Comparison of ENCODE assay signal across 21 cellular contexts in the genomic region with DNA sequence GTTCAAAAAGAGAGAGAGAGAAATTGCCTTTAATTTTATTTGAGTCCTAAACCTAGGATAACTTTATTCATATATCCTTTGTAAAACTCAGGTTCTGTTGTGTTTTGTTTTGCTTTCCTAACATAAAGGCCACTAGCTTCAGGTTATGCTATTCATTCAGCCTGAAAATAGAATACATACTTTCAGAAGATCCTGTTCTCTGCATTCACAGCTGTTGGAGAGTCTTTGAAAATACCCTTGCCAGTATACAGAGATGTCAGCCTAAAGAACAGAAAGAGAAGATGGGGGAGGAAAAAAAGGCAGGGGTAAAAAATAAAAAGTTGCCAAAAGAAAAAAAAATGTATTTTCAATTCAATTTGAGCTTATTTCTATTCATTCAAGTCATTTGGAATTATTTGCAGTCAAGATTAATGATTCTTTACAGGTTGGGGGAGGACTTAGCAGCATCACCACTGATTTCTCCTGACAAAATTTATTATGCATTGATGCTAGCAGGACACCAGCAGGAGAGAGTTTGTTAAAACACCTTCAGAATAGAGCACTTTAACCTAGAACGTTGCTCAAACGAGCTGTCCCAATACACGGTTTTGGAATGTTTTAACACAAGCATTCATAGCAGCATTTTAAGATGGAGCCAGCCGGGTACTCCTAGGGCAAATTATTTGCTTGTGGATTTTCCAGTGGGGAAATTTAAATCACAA.
DNase-seq lines count a peak whose midpoint lies in the region; ATAC-seq and TF ChIP-seq lines count a peak whose summit lies in the region.
"Had no signal": no experiment of that assay in that cellular context is flagged by ENCODE, and none has a peak within 500 bp of the region (broad histone marks: within the 10 kb centered on the region; RNA-seq: fewer than 3 reads in every experiment).

No MANE protein-coding gene starts in this region.

- H3K4me3 ChIP-seq in MG63 (no peak overlapping the region), sigmoid colon (no peak overlapping the region)
- H3K4me3 ChIP-seq: lower lobe of right lung, right lobe of liver, SJCRH30, uterus had no signal

- H3K27me3 Mint-ChIP-seq in stimulated activated naive B cell treated with anti-CD40 and anti-IgM and Interleukin-4, amounts not matched to agents 10 μg/mL and 1 μg/mL and 100 μg/mL, for 72 hours = no peaks in the 10 kb centered on the region
- H3K27me3 Mint-ChIP-seq: activated CD4-positive, alpha-beta memory T cell treated with anti-CD3 and anti-CD28 coated beads, Interleukin-2, amount 10 ng/mL, durations not matched to agents 7 days and 5 days had no signal

- WGBS in sigmoid colon, 2 donors = 69 to 75% methylated on average over 4 of the region's 4 CpGs

- H3K27ac ChIP-seq in sigmoid colon = no peak overlapping the region
- H3K27ac ChIP-seq: HL-60, lower lobe of right lung, right lobe of liver, SJCRH30, uterus had no signal

- no peaks in the 10 kb centered on the region for H3K4me1 ChIP-seq in sigmoid colon
- H3K4me1 ChIP-seq: lower lobe of right lung, right lobe of liver, SJCRH30, uterus had no signal

- H3K4me3 Mint-ChIP-seq in stimulated activated naive B cell treated with anti-CD40 and anti-IgM and Interleukin-4, amounts not matched to agents 10 μg/mL and 1 μg/mL and 100 μg/mL, for 72 hours = no peak overlapping the region
- H3K4me3 Mint-ChIP-seq: activated CD4-positive, alpha-beta memory T cell treated with anti-CD3 and anti-CD28 coated beads, Interleukin-2, amount 10 ng/mL, durations not matched to agents 7 days and 5 days; nephron had no signal

- no peak for TF ChIP-seq CTCF in sigmoid colon (IDR thresholded peaks at IDR 0.05)

- H3K36me3 ChIP-seq in MG63 (no peaks in the 10 kb centered on the region), sigmoid colon (no peaks in the 10 kb centered on the region)
- H3K36me3 ChIP-seq: lower lobe of right lung, right lobe of liver, SJCRH30, uterus had no signal

- H3K27me3 ChIP-seq in MG63 (no peaks in the 10 kb centered on the region), sigmoid colon (no peaks in the 10 kb centered on the region)
- H3K27me3 ChIP-seq: right lobe of liver, uterus had no signal

- no peak for TF ChIP-seq POLR2A in sigmoid colon (IDR thresholded peaks at IDR 0.05)

- no peak overlapping the region for H3K27ac Mint-ChIP-seq in stimulated activated naive B cell treated with anti-CD40 and anti-IgM and Interleukin-4, amounts not matched to agents 10 μg/mL and 1 μg/mL and 100 μg/mL, for 72 hours
- H3K27ac Mint-ChIP-seq: activated CD4-positive, alpha-beta memory T cell treated with anti-CD3 and anti-CD28 coated beads, Interleukin-2, amount 10 ng/mL, durations not matched to agents 7 days and 5 days had no signal

- H3K4me1 Mint-ChIP-seq in stimulated activated naive B cell treated with anti-CD40 and anti-IgM and Interleukin-4, amounts not matched to agents 10 μg/mL and 1 μg/mL and 100 μg/mL, for 72 hours = peaks cover 20 to 37% of the 10 kb centered on the region in 2 donors
- H3K4me1 Mint-ChIP-seq: activated CD4-positive, alpha-beta memory T cell treated with anti-CD3 and anti-CD28 coated beads, Interleukin-2, amount 10 ng/mL, durations not matched to agents 7 days and 5 days had no signal

- peaks cover 0 to 3% of the 10 kb centered on the region in 2 donors for H3K36me3 Mint-ChIP-seq in stimulated activated naive B cell treated with anti-CD40 and anti-IgM and Interleukin-4, amounts not matched to agents 10 μg/mL and 1 μg/mL and 100 μg/mL, for 72 hours

- ATAC-seq in GM18511 (IDR thresholded peaks at IDR 0.05; ENCODE audit: unreplicated experiment) (peak; percentile 81), GM19467 (IDR thresholded peaks at IDR 0.05; ENCODE audit: unreplicated experiment) (peak; percentile 58), HG02763 (IDR thresholded peaks at IDR 0.05; ENCODE audit: unreplicated experiment) (peak; percentile 72), HG03558 (IDR thresholded peaks at IDR 0.05; ENCODE audit: extremely low read depth, unreplicated experiment) (peak; percentile 48), SK-N-SH treated with all-trans-retinoic acid at 6 μM for 48 hours (no peak)
- no peak for ATAC-seq in stimulated activated naive B cell treated with anti-CD40 and anti-IgM and Interleukin-4, amounts not matched to agents 10 μg/mL and 1 μg/mL and 100 μg/mL, for 72 hours (replicated peaks)
- ATAC-seq: lower lobe of right lung, right lobe of liver had no signal

- intact Hi-C loops in sigmoid colon (cut with DNase I) = no loop called here

- DNase-seq in MG63 = no peak
- DNase-seq in stimulated activated naive B cell treated with anti-CD40 and anti-IgM and Interleukin-4, amounts not matched to agents 10 μg/mL and 1 μg/mL and 100 μg/mL, for 72 hours = no peak
- DNase-seq in sigmoid colon = no peak
- DNase-seq: activated CD4-positive, alpha-beta memory T cell treated with anti-CD3 and anti-CD28 coated beads, Interleukin-2, amount 10 ng/mL, durations not matched to agents 7 days and 5 days; activated gamma-delta T cell; DMS153; H7; Kasumi-1; lower lobe of right lung; NCI-H187; right lobe of liver; SJCRH30; stimulated activated naive CD4-positive, alpha-beta T cell treated with Interleukin-2 at 50 U/mL for 16 hours; uterus had no signal

- H3K9me3 Mint-ChIP-seq in stimulated activated naive B cell treated with anti-CD40 and anti-IgM and Interleukin-4, amounts not matched to agents 10 μg/mL and 1 μg/mL and 100 μg/mL, for 72 hours = peaks cover 0 to 3% of the 10 kb centered on the region in 2 donors
- H3K9me3 Mint-ChIP-seq: activated CD4-positive, alpha-beta memory T cell treated with anti-CD3 and anti-CD28 coated beads, Interleukin-2, amount 10 ng/mL, durations not matched to agents 7 days and 5 days; nephron had no signal

- TF ChIP-seq EP300 in sigmoid colon (IDR thresholded peaks at IDR 0.05) = no peak

- H3K9me3 ChIP-seq in MG63 = no peaks in the 10 kb centered on the region
- H3K9me3 ChIP-seq in sigmoid colon = no peaks in the 10 kb centered on the region
- H3K9me3 ChIP-seq: lower lobe of right lung, right lobe of liver, SJCRH30, uterus had no signal

TF ChIP-seq in SK-N-SH treated with all-trans-retinoic acid at 6 μM for 48 hours, 23 proteins besides CTCF, POLR2A, EP300 and RAD21:
- TF ChIP-seq ZNF70 (CRISPR knock-in tag; IDR thresholded peaks at IDR 0.05) (no peak), ZC3H10 (CRISPR knock-in tag; IDR thresholded peaks at IDR 0.05) (no peak), RARB (CRISPR knock-in tag; IDR thresholded peaks at IDR 0.05) (no peak), BACH2 (CRISPR knock-in tag; IDR thresholded peaks at IDR 0.05; ENCODE audit: borderline replicate concordance) (no peak), ESRRG (CRISPR knock-in tag; IDR thresholded peaks at IDR 0.05) (no peak), TCF4 (CRISPR knock-in tag; IDR thresholded peaks at IDR 0.05; ENCODE audit: borderline replicate concordance) (no peak)
- TF ChIP-seq, protein P1, sequence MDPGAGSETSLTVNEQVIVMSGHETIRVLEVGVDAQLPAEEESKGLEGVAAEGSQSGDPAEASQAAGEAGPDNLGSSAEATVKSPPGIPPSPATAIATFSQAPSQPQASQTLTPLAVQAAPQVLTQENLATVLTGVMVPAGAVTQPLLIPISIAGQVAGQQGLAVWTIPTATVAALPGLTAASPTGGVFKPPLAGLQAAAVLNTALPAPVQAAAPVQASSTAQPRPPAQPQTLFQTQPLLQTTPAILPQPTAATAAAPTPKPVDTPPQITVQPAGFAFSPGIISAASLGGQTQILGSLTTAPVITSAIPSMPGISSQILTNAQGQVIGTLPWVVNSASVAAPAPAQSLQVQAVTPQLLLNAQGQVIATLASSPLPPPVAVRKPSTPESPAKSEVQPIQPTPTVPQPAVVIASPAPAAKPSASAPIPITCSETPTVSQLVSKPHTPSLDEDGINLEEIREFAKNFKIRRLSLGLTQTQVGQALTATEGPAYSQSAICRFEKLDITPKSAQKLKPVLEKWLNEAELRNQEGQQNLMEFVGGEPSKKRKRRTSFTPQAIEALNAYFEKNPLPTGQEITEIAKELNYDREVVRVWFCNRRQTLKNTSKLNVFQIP (CRISPR knock-in tag; IDR thresholded peaks at IDR 0.05; ENCODE audit: borderline replicate concordance, low read depth) = no peak
- TF ChIP-seq, protein P2, sequence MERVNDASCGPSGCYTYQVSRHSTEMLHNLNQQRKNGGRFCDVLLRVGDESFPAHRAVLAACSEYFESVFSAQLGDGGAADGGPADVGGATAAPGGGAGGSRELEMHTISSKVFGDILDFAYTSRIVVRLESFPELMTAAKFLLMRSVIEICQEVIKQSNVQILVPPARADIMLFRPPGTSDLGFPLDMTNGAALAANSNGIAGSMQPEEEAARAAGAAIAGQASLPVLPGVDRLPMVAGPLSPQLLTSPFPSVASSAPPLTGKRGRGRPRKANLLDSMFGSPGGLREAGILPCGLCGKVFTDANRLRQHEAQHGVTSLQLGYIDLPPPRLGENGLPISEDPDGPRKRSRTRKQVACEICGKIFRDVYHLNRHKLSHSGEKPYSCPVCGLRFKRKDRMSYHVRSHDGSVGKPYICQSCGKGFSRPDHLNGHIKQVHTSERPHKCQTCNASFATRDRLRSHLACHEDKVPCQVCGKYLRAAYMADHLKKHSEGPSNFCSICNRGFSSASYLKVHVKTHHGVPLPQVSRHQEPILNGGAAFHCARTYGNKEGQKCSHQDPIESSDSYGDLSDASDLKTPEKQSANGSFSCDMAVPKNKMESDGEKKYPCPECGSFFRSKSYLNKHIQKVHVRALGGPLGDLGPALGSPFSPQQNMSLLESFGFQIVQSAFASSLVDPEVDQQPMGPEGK (CRISPR knock-in tag; IDR thresholded peaks at IDR 0.05; ENCODE audit: borderline replicate concordance) = no peak

Comparison
In these comparisons a context has a peak if more than half of its experiments do, and no peak if none do; other contexts are left out.
1. ATAC-seq: peak in GM18511 (single experiment), GM19467 (single experiment), HG02763 (single experiment) and HG03558 (single experiment); none in stimulated activated naive B cell treated with anti-CD40 and anti-IgM and Interleukin-4, amounts not matched to agents 10 μg/mL and 1 μg/mL and 100 μg/mL, for 72 hours (0 of 2) and SK-N-SH treated with all-trans-retinoic acid at 6 μM for 48 hours (single experiment).